In genomic region chr2:24886114-24886501, GRCh38 we compare ENCODE assay signal across 2 cellular contexts.
A peak's percentile ranks its signal among the peaks of the same experiment; 100 is the strongest.
TF ChIP-seq lines count a peak whose summit lies in the region.

No MANE protein-coding gene starts in this region.

TF ChIP-seq in HepG2, 621 proteins besides CTCF, POLR2A, EP300 and RAD21:
- peak; percentile 53; the same call in 1 of the 2 replicates for TF ChIP-seq CENPT (CRISPR knock-in tag; IDR thresholded peaks at IDR 0.05; ENCODE audit: low read depth)
- no peak for TF ChIP-seq KAT7 (CRISPR knock-in tag; IDR thresholded peaks at IDR 0.05; ENCODE audit: borderline replicate concordance)

TF ChIP-seq in WTC11, 78 proteins besides CTCF, POLR2A, EP300 and RAD21:
- TF ChIP-seq ELF4 (CRISPR knock-in tag; IDR thresholded peaks at IDR 0.05; ENCODE audit: low read depth), result no peak
- TF ChIP-seq, protein P1, sequence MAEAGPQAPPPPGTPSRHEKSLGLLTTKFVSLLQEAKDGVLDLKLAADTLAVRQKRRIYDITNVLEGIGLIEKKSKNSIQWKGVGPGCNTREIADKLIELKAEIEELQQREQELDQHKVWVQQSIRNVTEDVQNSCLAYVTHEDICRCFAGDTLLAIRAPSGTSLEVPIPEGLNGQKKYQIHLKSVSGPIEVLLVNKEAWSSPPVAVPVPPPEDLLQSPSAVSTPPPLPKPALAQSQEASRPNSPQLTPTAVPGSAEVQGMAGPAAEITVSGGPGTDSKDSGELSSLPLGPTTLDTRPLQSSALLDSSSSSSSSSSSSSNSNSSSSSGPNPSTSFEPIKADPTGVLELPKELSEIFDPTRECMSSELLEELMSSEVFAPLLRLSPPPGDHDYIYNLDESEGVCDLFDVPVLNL (CRISPR knock-in tag; IDR thresholded peaks at IDR 0.05; ENCODE audit: borderline replicate concordance, low read depth), result no peak
- no peak for TF ChIP-seq ZNF532 (CRISPR knock-in tag; IDR thresholded peaks at IDR 0.05; ENCODE audit: borderline replicate concordance)
- no peak for TF ChIP-seq MYBL2 (CRISPR knock-in tag; IDR thresholded peaks at IDR 0.05)
- TF ChIP-seq TEAD4 (CRISPR knock-in tag; IDR thresholded peaks at IDR 0.05), result no peak
- TF ChIP-seq GTF2I (CRISPR knock-in tag; conservative IDR thresholded peaks at IDR 0.05), result no peak
TF ChIP-seq in WTC11: peak in this region for 0.
